In genomic region chr11:82732348-82732733, GRCh38 we compare ENCODE assay signal across 13 cellular contexts. TPM values are rescaled to one million over a fixed set of nuclear protein-coding genes. Genes with fewer than 3 reads are reported as not detected.
DNase-seq lines count a peak whose midpoint lies in the region; ATAC-seq and TF ChIP-seq lines count a peak whose summit lies in the region.
"Had no signal": no experiment of that assay in that cellular context is flagged by ENCODE, and none has a peak within 500 bp of the region (broad histone marks: within the 10 kb centered on the region; RNA-seq: fewer than 3 reads in every experiment).

No MANE protein-coding gene starts in this region.

- no peaks in the 10 kb centered on the region for H3K9me3 Mint-ChIP-seq in activated T-cell treated with anti-CD3 and anti-CD28 coated beads, Interleukin-2, amount 50 U/mL, for 72 hours
- H3K9me3 Mint-ChIP-seq in nephron progenitor cell, result no peaks in the 10 kb centered on the region
- H3K9me3 Mint-ChIP-seq in type B pancreatic cell, result no peaks in the 10 kb centered on the region
- H3K9me3 Mint-ChIP-seq in HFFc6, result no peaks in the 10 kb centered on the region

- TF ChIP-seq RAD21 in SK-N-SH (IDR thresholded peaks at IDR 0.05; ENCODE audit: low read length), result no peak

- peak overlapping the region; percentile 24 to 46 for H3K4me3 Mint-ChIP-seq in activated T-cell treated with anti-CD3 and anti-CD28 coated beads, Interleukin-2, amount 50 U/mL, for 72 hours
- H3K4me3 Mint-ChIP-seq in nephron progenitor cell (peak overlapping the region; percentile 74), type B pancreatic cell (peak overlapping the region; percentile 85), HFFc6 (no peak overlapping the region)

- H2AFZ ChIP-seq in SK-N-SH (ENCODE audit: low read depth), result no peak overlapping the region

- no peak for ATAC-seq in activated T-cell treated with anti-CD3 and anti-CD28 coated beads, Interleukin-2, amount 50 U/mL, for 72 hours (replicated peaks in 1 of 2)
- no peak for ATAC-seq in GM21786 (IDR thresholded peaks at IDR 0.05; ENCODE audit: unreplicated experiment)

- TF ChIP-seq EP300 in SK-N-SH (IDR thresholded peaks at IDR 0.05; ENCODE audit: borderline replicate concordance in 1 of 2, low read depth in 1 of 2, low read length in 1 of 2), result no peak

- CTCF ChIA-PET in SK-N-SH (lab: Yijun Ruan, JAX), result interaction anchor here (1.0 to 4.5 kb wide), 4 partner anchors 9 to 517 kb away, joined by 4 to 43 read pairs (median 13); no protein-coding TSS in a partner anchor

- H3K27me3 Mint-ChIP-seq in activated T-cell treated with anti-CD3 and anti-CD28 coated beads, Interleukin-2, amount 50 U/mL, for 72 hours (ENCODE audit: low read depth), result peaks cover 69% of the 10 kb centered on the region
- H3K27me3 Mint-ChIP-seq in nephron progenitor cell (ENCODE audit: low read depth, poor library complexity) (peaks cover 84% of the 10 kb centered on the region), type B pancreatic cell (peaks cover 79% of the 10 kb centered on the region), HFFc6 (ENCODE audit: insufficient read depth) (peaks cover 39% of the 10 kb centered on the region)

- no peaks in the 10 kb centered on the region for H3K36me3 Mint-ChIP-seq in activated T-cell treated with anti-CD3 and anti-CD28 coated beads, Interleukin-2, amount 50 U/mL, for 72 hours (ENCODE audit: insufficient read depth in 2 of 2)
- H3K36me3 Mint-ChIP-seq in nephron progenitor cell (ENCODE audit: low read depth) (no peaks in the 10 kb centered on the region), type B pancreatic cell (no peaks in the 10 kb centered on the region), HFFc6 (ENCODE audit: low read depth) (no peaks in the 10 kb centered on the region)

- no peaks in the 10 kb centered on the region for H4K20me1 ChIP-seq in SK-N-SH (ENCODE audit: insufficient read depth)

- no peak for DNase-seq in activated T-cell treated with anti-CD3 and anti-CD28 coated beads, Interleukin-2, amount 50 U/mL, for 72 hours
- DNase-seq in activated T-cell treated with anti-CD3 and anti-CD28 coated beads for 4 hours, result no peak
- DNase-seq in epithelial cell of esophagus (ENCODE audit: low read depth), result no peak
- DNase-seq in nephron progenitor cell, result peak; percentile 33
- DNase-seq in type B pancreatic cell (ENCODE audit: extremely low spot score, unreplicated experiment), result no peak
- DNase-seq in SK-N-SH, result no peak
- no peak for DNase-seq in HFFc6
- DNase-seq: activated gamma-delta T cell treated with Interleukin-2 at 50 U/mL for 16 hours; NCI-H1417; stimulated activated naive CD4-positive, alpha-beta T cell treated with Interleukin-2 at 50 U/mL for 16 hours had no signal

- peaks cover 35% of the 10 kb centered on the region for H3K27me3 ChIP-seq in SK-N-SH (ENCODE audit: insufficient read depth)

- H3K36me3 ChIP-seq in SK-N-SH (replicated peaks in 1 of 2; ENCODE audit: control insufficient read depth in 1 of 2, insufficient read depth in 2 of 2, low read length in 1 of 2), result no peaks in the 10 kb centered on the region

- no peaks in the 10 kb centered on the region for H3F3A ChIP-seq in SK-N-SH (replicated peaks; ENCODE audit: insufficient read depth)

- H3K4me1 ChIP-seq in SK-N-SH (ENCODE audit: control insufficient read depth in 1 of 2, insufficient read depth in 2 of 2, low read depth in 1 of 2, low read length in 1 of 2), result peaks cover 0 to 4% of the 10 kb centered on the region in 2 experiments; a peak in 1 of 4 replicates

- H3K9me3 ChIP-seq in SK-N-SH, result no peaks in the 10 kb centered on the region

- H3K27ac ChIP-seq in SK-N-SH (ENCODE audit: low read depth in 2 of 2, low read length in 1 of 2), result no peak overlapping the region
- H3K27ac ChIP-seq: GM23248 had no signal

- TF ChIP-seq CTCF in epithelial cell of esophagus (IDR thresholded peaks at IDR 0.05; ENCODE audit: insufficient read depth, low read depth, low read length, missing control alignments) (no peak), nephron progenitor cell (IDR thresholded peaks at IDR 0.05) (no peak), type B pancreatic cell (conservative IDR thresholded peaks at IDR 0.05) (no peak), SK-N-SH (IDR thresholded peaks at IDR 0.05) (no peak), HFFc6 (IDR thresholded peaks at IDR 0.05) (no peak)

- H3K79me2 ChIP-seq in SK-N-SH (ENCODE audit: insufficient read depth), result no peaks in the 10 kb centered on the region

- H3K4me3 ChIP-seq in epithelial cell of esophagus (ENCODE audit: low read length) (peak overlapping the region; percentile 34), SK-N-SH (ENCODE audit: low read depth in 2 of 2, low read length in 1 of 2) (peak overlapping the region in 1 of 2 experiments; percentile 54; a peak in 2 of 4 replicates)
- H3K4me3 ChIP-seq: GM23248 had no signal

- H3K9ac ChIP-seq in SK-N-SH, result no peak overlapping the region
- H3K9ac ChIP-seq: GM23248 had no signal

- peaks cover 14% of the 10 kb centered on the region for H3K4me1 Mint-ChIP-seq in activated T-cell treated with anti-CD3 and anti-CD28 coated beads, Interleukin-2, amount 50 U/mL, for 72 hours (ENCODE audit: low read depth)
- H3K4me1 Mint-ChIP-seq in nephron progenitor cell (peaks cover 10% of the 10 kb centered on the region), type B pancreatic cell (ENCODE audit: unreplicated experiment) (peaks cover 12% of the 10 kb centered on the region), HFFc6 (ENCODE audit: low read depth) (no peaks in the 10 kb centered on the region)

- 68% methylated on average over 22 of the region's 37 CpGs for WGBS in SK-N-SH (ENCODE audit: low lambda C conversion rate)

- POLR2A ChIA-PET in SK-N-SH (lab: Yijun Ruan, JAX), result interaction anchor here (2.1 kb wide), 1 partner anchor 169 kb away, joined by 8 read pairs; the partner anchor contains the start of gene DDIAS

- no peak overlapping the region for H3K27ac Mint-ChIP-seq in activated T-cell treated with anti-CD3 and anti-CD28 coated beads, Interleukin-2, amount 50 U/mL, for 72 hours
- H3K27ac Mint-ChIP-seq in nephron progenitor cell (no peak overlapping the region), type B pancreatic cell (no peak overlapping the region), HFFc6 (no peak overlapping the region)

- no peaks in the 10 kb centered on the region for H3K9me2 ChIP-seq in SK-N-SH

- H3K4me2 ChIP-seq in SK-N-SH, result no peak overlapping the region

TF ChIP-seq in SK-N-SH, 30 proteins besides CTCF, POLR2A, EP300 and RAD21 (continues in another document):
- TF ChIP-seq TCF12 (IDR thresholded peaks at IDR 0.05), result no peak
- no peak for TF ChIP-seq TAF1 (IDR thresholded peaks at IDR 0.05; ENCODE audit: borderline replicate concordance, low read depth, low read length)
- no peak for TF ChIP-seq SMC3 (IDR thresholded peaks at IDR 0.05; ENCODE audit: low read depth, low read length)
- TF ChIP-seq, protein P1, sequence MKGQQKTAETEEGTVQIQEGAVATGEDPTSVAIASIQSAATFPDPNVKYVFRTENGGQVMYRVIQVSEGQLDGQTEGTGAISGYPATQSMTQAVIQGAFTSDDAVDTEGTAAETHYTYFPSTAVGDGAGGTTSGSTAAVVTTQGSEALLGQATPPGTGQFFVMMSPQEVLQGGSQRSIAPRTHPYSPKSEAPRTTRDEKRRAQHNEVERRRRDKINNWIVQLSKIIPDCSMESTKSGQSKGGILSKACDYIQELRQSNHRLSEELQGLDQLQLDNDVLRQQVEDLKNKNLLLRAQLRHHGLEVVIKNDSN (IDR thresholded peaks at IDR 0.05; ENCODE audit: borderline replicate concordance, low read depth), result no peak
- TF ChIP-seq MXI1 (IDR thresholded peaks at IDR 0.05; ENCODE audit: low read depth, low read length), result no peak
- no peak for TF ChIP-seq POLR2AphosphoS5 (IDR thresholded peaks at IDR 0.05; ENCODE audit: low read depth, low read length)
- no peak for TF ChIP-seq ELF1 (IDR thresholded peaks at IDR 0.05)
- no peak for TF ChIP-seq YY1 (IDR thresholded peaks at IDR 0.05; ENCODE audit: low read depth)
- no peak for TF ChIP-seq PBX3 (IDR thresholded peaks at IDR 0.05)
- TF ChIP-seq GABPA (IDR thresholded peaks at IDR 0.05; ENCODE audit: low read depth), result no peak
- TF ChIP-seq SIN3A (IDR thresholded peaks at IDR 0.05; ENCODE audit: borderline replicate concordance, low read depth, low read length), result no peak
- no peak for TF ChIP-seq CHD2 (IDR thresholded peaks at IDR 0.05; ENCODE audit: low read length, partially characterized antibody)
- no peak for TF ChIP-seq NRF1 (IDR thresholded peaks at IDR 0.05; ENCODE audit: low read depth, low read length)
- TF ChIP-seq, protein P2, sequence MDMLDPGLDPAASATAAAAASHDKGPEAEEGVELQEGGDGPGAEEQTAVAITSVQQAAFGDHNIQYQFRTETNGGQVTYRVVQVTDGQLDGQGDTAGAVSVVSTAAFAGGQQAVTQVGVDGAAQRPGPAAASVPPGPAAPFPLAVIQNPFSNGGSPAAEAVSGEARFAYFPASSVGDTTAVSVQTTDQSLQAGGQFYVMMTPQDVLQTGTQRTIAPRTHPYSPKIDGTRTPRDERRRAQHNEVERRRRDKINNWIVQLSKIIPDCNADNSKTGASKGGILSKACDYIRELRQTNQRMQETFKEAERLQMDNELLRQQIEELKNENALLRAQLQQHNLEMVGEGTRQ (IDR thresholded peaks at IDR 0.05; ENCODE audit: borderline replicate concordance, low read depth, low read length), result no peak
- TF ChIP-seq FOSL2 (IDR thresholded peaks at IDR 0.05; ENCODE audit: borderline replicate concordance, low read depth), result no peak
- no peak for TF ChIP-seq RXRA (IDR thresholded peaks at IDR 0.05; ENCODE audit: borderline replicate concordance, low read depth)
- no peak for TF ChIP-seq GATA2 (CRISPR knock-in tag; IDR thresholded peaks at IDR 0.05)
- TF ChIP-seq MEF2A (IDR thresholded peaks at IDR 0.05; ENCODE audit: borderline replicate concordance, low read depth), result no peak
- TF ChIP-seq JUND (IDR thresholded peaks at IDR 0.05), result no peak

RNA-seq across cellular contexts. Expression of gene FAM181B, which starts 1.3 kb away (rescaled TPM):
- not detected for total RNA-seq in activated T-cell treated with anti-CD3 and anti-CD28 coated beads, Interleukin-2, amount 50 U/mL, for 72 hours
- total RNA-seq in type B pancreatic cell (ENCODE audit: low replicate concordance), result 0.93 and 3.1 TPM in 2 replicates
- polyA plus RNA-seq in SK-N-SH (2012; rRNA removed), result 0.02 and 0.06 TPM in 2 replicates
- 0.06 and 0.13 TPM in 2 replicates for polyA plus RNA-seq in SK-N-SH (2012; cell fraction: cytosol; rRNA removed)
- polyA plus RNA-seq in SK-N-SH (2012; cell fraction: nucleus; rRNA removed), result 0.01 and 0.07 TPM in 2 replicates
- not detected for total RNA-seq in HFFc6 (2021; fragmentation: NEBNext Ultra II Directional; extraction: Animal tissue kit (Norgen Biotek cat#: 25700))
- total RNA-seq: G401, GM23248 had no signal
- polyA plus RNA-seq: GM23248 had no signal
